Comparison of ENCODE assay signal across 8 cellular contexts in genomic region chr1:22143065-22143514, GRCh38. TPM values are rescaled to one million over a fixed set of nuclear protein-coding genes. Genes with fewer than 3 reads are reported as not detected.
DNase-seq lines count a peak whose midpoint lies in the region; ATAC-seq, FAIRE-seq and TF ChIP-seq lines count a peak whose summit lies in the region.

Gene WNT4, minus strand, starts transcription at chr1:22143097. Its CDS starts 175 bp downstream, at chr1:22142922.

- H3K27ac ChIP-seq in A673 (ENCODE audit: low read depth, low read length, poor library complexity, severe bottlenecking) = no peak within 1 kb of the TSS
- H3K27ac ChIP-seq in suprapubic skin = peak within 1 kb of the TSS; percentile 57

- H3K27me3 ChIP-seq in A673 (replicated peaks; ENCODE audit: insufficient read depth, low read depth, low read length, poor library complexity) (peaks cover 25% of the 10 kb centered on the region), bronchial epithelial cell (ENCODE audit: control insufficient read depth, insufficient read depth, low read length) (peaks cover 2% of the 10 kb centered on the region), suprapubic skin (peaks cover 26% of the 10 kb centered on the region)

- BruUV-seq in A673 (replicated peaks; lab: Mats Ljungman, UMichigan) = no TSS peak

- TF ChIP-seq EP300 in suprapubic skin (IDR thresholded peaks at IDR 0.05) = no peak

- TF ChIP-seq CTCF in A673 (conservative IDR thresholded peaks at IDR 0.05; ENCODE audit: low read depth, low read length) (no peak), GM12865 (IDR thresholded peaks at IDR 0.05; ENCODE audit: insufficient read depth, low read depth, low read length, missing control alignments) (no peak), bronchial epithelial cell (IDR thresholded peaks at IDR 0.05; ENCODE audit: insufficient read depth, low read length, severe bottlenecking) (peak; percentile 16), suprapubic skin (IDR thresholded peaks at IDR 0.05) (peak in 1 of 2 donors; percentile 31)

- DNase-seq in A673 (ENCODE audit: low spot score) (peak; percentile 32), GM12865 (ENCODE audit: low read depth) (peak; percentile 30), RKO (ENCODE audit: low spot score) (peak; percentile 23), bronchial epithelial cell (ENCODE audit: low read depth) (no peak), left lobe of liver (ENCODE audit: low spot score) (no peak), suprapubic skin (ENCODE audit: low spot score in 2 of 2) (no peak)
- no peak for DNase-seq in activated CD4-positive, CD25-positive, alpha-beta regulatory T cell (lab: John Stamatoyannopoulos, UW)

- H3K4me1 ChIP-seq in A673 (ENCODE audit: insufficient read depth, low read length, poor library complexity, severe bottlenecking) (no peaks in the 10 kb centered on the region), suprapubic skin (peaks cover 46% of the 10 kb centered on the region)

- H3K36me3 ChIP-seq in A673 (ENCODE audit: insufficient read depth, low read length, poor library complexity, severe bottlenecking) = no peaks in the 10 kb centered on the region
- peaks cover 4% of the 10 kb centered on the region for H3K36me3 ChIP-seq in bronchial epithelial cell (ENCODE audit: control insufficient read depth, insufficient read depth, low read length)
- H3K36me3 ChIP-seq in suprapubic skin = no peaks in the 10 kb centered on the region

- intact Hi-C loops in A673 (cut with micrococcal nuclease; ENCODE audit: unreplicated experiment) = no loop called here

- FAIRE-seq in bronchial epithelial cell (lab: Jason Lieb, UNC) = no peak

- H3K4me3 ChIP-seq in A673 (ENCODE audit: low read depth, low read length, poor library complexity, severe bottlenecking) = peak within 1 kb of the TSS; percentile 28
- H3K4me3 ChIP-seq in GM12865 (ENCODE audit: low read depth, low read length) = peak within 1 kb of the TSS; percentile 30
- H3K4me3 ChIP-seq in bronchial epithelial cell (ENCODE audit: low read depth, low read length) = peak within 1 kb of the TSS; percentile 45
- peak within 1 kb of the TSS; percentile 64 for H3K4me3 ChIP-seq in suprapubic skin

- POLR2A ChIA-PET in A673 (lab: Charles Lee; ENCODE audit: low non-redundant PET) = no interaction called here

- no peaks in the 10 kb centered on the region for H3K9me3 ChIP-seq in A673 (ENCODE audit: low read depth, low read length, poor library complexity, severe bottlenecking)
- no peaks in the 10 kb centered on the region for H3K9me3 ChIP-seq in suprapubic skin

- ATAC-seq in left lobe of liver (peak; percentile 80), HG03175 (IDR thresholded peaks at IDR 0.05; ENCODE audit: unreplicated experiment) (no peak)

- CTCF ChIA-PET in A673 (lab: Charles Lee) = interaction anchor here (0.6 kb wide), 1 partner anchor 16 kb away, joined by 3 read pairs; no protein-coding TSS in a partner anchor

- TF ChIP-seq POLR2A in suprapubic skin (IDR thresholded peaks at IDR 0.05) = no peak

- WGBS in suprapubic skin = no CpG with 5 or more reads among the region's 67 CpGs

RNA-seq across cellular contexts. Expression of gene WNT4, which starts in this region (rescaled TPM):
- total RNA-seq in A673 (2021) (not detected in 2 replicates), bronchial epithelial cell (1.1 and 22.1 TPM in 2 replicates), left lobe of liver (0.35 TPM), suprapubic skin (10 to 100 TPM; 21.3 to 42.7 (median 24.5) TPM)

Comparison
In these comparisons a context has a peak if more than half of its experiments do, and no peak if none do; other contexts are left out.
1. Peak in DNase-seq and H3K4me3 ChIP-seq in A673; RNA of the gene not detected or under 1 TPM.
2. Peak in ATAC-seq in left lobe of liver; RNA of the gene not detected or under 1 TPM.
3. DNase-seq: peak in GM12865 (single experiment) and RKO (single experiment); none in bronchial epithelial cell (single experiment), left lobe of liver (single experiment), suprapubic skin (0 of 2) and activated CD4-positive, CD25-positive, alpha-beta regulatory T cell (0 of 4).
4. Peak in every context shown above with its lines, with median percentiles within 50 percentile points of each other: H3K4me3 ChIP-seq.